40 cellular contexts compared by ENCODE assay signal in genomic region chr2:17276220-17276619, GRCh38.
"Had no signal": no experiment of that assay in that cellular context is flagged by ENCODE, and none has a peak within 500 bp of the region (broad histone marks: within the 10 kb centered on the region; RNA-seq: fewer than 3 reads in every experiment).

No MANE protein-coding gene starts in this region.

- H3K27ac ChIP-seq: adrenal gland, ascending aorta, body of pancreas, brain microvascular endothelial cell, breast epithelium, cardiac muscle cell had no signal

- ATAC-seq: activated naive CD4-positive, alpha-beta T cell treated with anti-CD3 and anti-CD28 coated beads, Interleukin-2, amount 50 U/mL, for 72 hours; activated naive CD8-positive, alpha-beta T cell treated with anti-CD3 and anti-CD28 coated beads, Interleukin-2, amount 50 U/mL, for 24 hours; activated T-cell treated with anti-CD3 and anti-CD28 coated beads, Interleukin-2, amount 50 U/mL, for 4 hours; activated T-cell treated with anti-CD3 and anti-CD28 coated beads, Interleukin-2, amount 50 U/mL, for 72 hours; activated T-helper 17 cell treated with anti-CD3 and anti-CD28 coated beads, Interleukin-2, amount 50 U/mL, for 72 hours; body of pancreas had no signal

- H3K4me1 Mint-ChIP-seq: activated naive CD4-positive, alpha-beta T cell treated with anti-CD3 and anti-CD28 coated beads, Interleukin-2, amount 10 ng/mL, durations not matched to agents 7 days and 5 days; activated naive CD4-positive, alpha-beta T cell treated with anti-CD3 and anti-CD28 coated beads, Interleukin-2, amount 50 U/mL, for 24 hours; activated naive CD8-positive, alpha-beta T cell treated with anti-CD3 and anti-CD28 coated beads for 36 hours; activated naive CD8-positive, alpha-beta T cell treated with anti-CD3 and anti-CD28 coated beads, Interleukin-2, amount 10 ng/mL, durations not matched to agents 7 days and 5 days; activated naive CD8-positive, alpha-beta T cell treated with anti-CD3 and anti-CD28 coated beads, Interleukin-2, amount 50 U/mL, for 24 hours; activated T-helper 17 cell treated with anti-CD3 and anti-CD28 coated beads, Interleukin-2, amount 50 U/mL, for 72 hours; central memory CD8-positive, alpha-beta T cell had no signal

- H3K9me3 Mint-ChIP-seq: activated naive CD8-positive, alpha-beta T cell treated with anti-CD3 and anti-CD28 coated beads, Interleukin-2, amount 10 ng/mL, durations not matched to agents 7 days and 5 days; activated T-helper 1 cell treated with anti-CD3 and anti-CD28 coated beads, Interleukin-12 subunit alpha, Interleukin-12 subunit beta, Interleukin-2, Interleukin-4 antibody, amounts not matched to agents 30 ng/mL and 10 ng/mL and 1 ng/mL, durations not matched to agents 14 hours and 24 hours and 36 hours had no signal

- H3K4me3 Mint-ChIP-seq: activated naive CD4-positive, alpha-beta T cell treated with anti-CD3 and anti-CD28 coated beads for 36 hours; activated naive CD4-positive, alpha-beta T cell treated with anti-CD3 and anti-CD28 coated beads, Interleukin-2, amount 10 ng/mL, durations not matched to agents 7 days and 5 days; activated naive CD4-positive, alpha-beta T cell treated with anti-CD3 and anti-CD28 coated beads, Interleukin-2, amount 50 U/mL, for 24 hours; activated naive CD8-positive, alpha-beta T cell; activated naive CD8-positive, alpha-beta T cell treated with anti-CD3 and anti-CD28 coated beads for 36 hours; activated naive CD8-positive, alpha-beta T cell treated with anti-CD3 and anti-CD28 coated beads, Interleukin-2, amount 10 ng/mL, durations not matched to agents 7 days and 5 days; activated naive CD8-positive, alpha-beta T cell treated with anti-CD3 and anti-CD28 coated beads, Interleukin-2, amount 50 U/mL, for 24 hours; activated T-cell treated with anti-CD3 and anti-CD28 coated beads, Interleukin-2, amount 50 U/mL, for 24 hours; activated T-cell treated with anti-CD3 and anti-CD28 coated beads, Interleukin-2, amount 50 U/mL, for 4 hours; activated T-cell treated with anti-CD3 and anti-CD28 coated beads, Interleukin-2, amount 50 U/mL, for 72 hours; activated T-helper 1 cell treated with anti-CD3 and anti-CD28 coated beads, Interleukin-12 subunit alpha, Interleukin-12 subunit beta, Interleukin-2, Interleukin-4 antibody, amounts not matched to agents 30 ng/mL and 10 ng/mL and 1 ng/mL, durations not matched to agents 14 hours and 24 hours and 36 hours; activated T-helper 17 cell treated with anti-CD3 and anti-CD28 coated beads, Interleukin-2, amount 50 U/mL, for 72 hours; brain; central memory CD8-positive, alpha-beta T cell had no signal

- H3K9me3 ChIP-seq: adrenal gland, ascending aorta, body of pancreas had no signal

- H3K27me3 Mint-ChIP-seq: activated naive CD4-positive, alpha-beta T cell treated with anti-CD3 and anti-CD28 coated beads, Interleukin-2, amount 10 ng/mL, durations not matched to agents 7 days and 5 days; activated naive CD4-positive, alpha-beta T cell treated with anti-CD3 and anti-CD28 coated beads, Interleukin-2, amount 50 U/mL, for 24 hours; activated naive CD8-positive, alpha-beta T cell; activated naive CD8-positive, alpha-beta T cell treated with anti-CD3 and anti-CD28 coated beads, Interleukin-2, amount 10 ng/mL, durations not matched to agents 7 days and 5 days; activated naive CD8-positive, alpha-beta T cell treated with anti-CD3 and anti-CD28 coated beads, Interleukin-2, amount 50 U/mL, for 24 hours; activated T-cell treated with anti-CD3 and anti-CD28 coated beads, Interleukin-2, amount 50 U/mL, for 24 hours; activated T-helper 17 cell treated with anti-CD3 and anti-CD28 coated beads, Interleukin-2, amount 50 U/mL, for 72 hours; central memory CD8-positive, alpha-beta T cell had no signal

- FAIRE-seq: astrocyte, bronchial epithelial cell had no signal

- H3K4me1 ChIP-seq: adrenal gland, ascending aorta, body of pancreas, breast epithelium had no signal

- DNase-seq: activated effector memory CD4-positive, alpha-beta T cell treated with anti-CD3 and anti-CD28 coated beads, Interleukin-2, amount 50 U/mL, for 16 hours; activated effector memory CD4-positive, alpha-beta T cell treated with Interleukin-2 at 50 U/mL for 16 hours; activated gamma-delta T cell; activated gamma-delta T cell treated with Interleukin-2 at 50 U/mL for 16 hours; activated naive CD4-positive, alpha-beta T cell; activated naive CD4-positive, alpha-beta T cell treated with anti-CD3 and anti-CD28 coated beads for 36 hours; activated naive CD4-positive, alpha-beta T cell treated with anti-CD3 and anti-CD28 coated beads, Interleukin-2, amount 10 ng/mL, durations not matched to agents 7 days and 5 days; activated naive CD4-positive, alpha-beta T cell treated with anti-CD3 and anti-CD28 coated beads, Interleukin-2, amount 50 U/mL, for 16 hours; activated naive CD4-positive, alpha-beta T cell treated with Interleukin-2 at 50 U/mL for 16 hours; activated naive CD8-positive, alpha-beta T cell treated with anti-CD3 and anti-CD28 coated beads for 36 hours; activated naive CD8-positive, alpha-beta T cell treated with anti-CD3 and anti-CD28 coated beads, Interleukin-2, amount 10 ng/mL, durations not matched to agents 7 days and 5 days; activated naive CD8-positive, alpha-beta T cell treated with anti-CD3 and anti-CD28 coated beads, Interleukin-2, amount 50 U/mL, for 24 hours; activated T-cell treated with anti-CD3 and anti-CD28 coated beads, Interleukin-2, amount 50 U/mL, for 1 hour; activated T-cell treated with anti-CD3 and anti-CD28 coated beads, Interleukin-2, amount 50 U/mL, for 24 hours; activated T-cell treated with anti-CD3 and anti-CD28 coated beads, Interleukin-2, amount 50 U/mL, for 4 hours; activated T-cell treated with anti-CD3 and anti-CD28 coated beads, Interleukin-2, amount 50 U/mL, for 48 hours; activated T-cell treated with anti-CD3 and anti-CD28 coated beads, Interleukin-2, amount 50 U/mL, for 72 hours; adrenal gland; amniotic stem cell; amygdala; anterior cingulate cortex; aorta; body of pancreas; brain microvascular endothelial cell; caudate nucleus; central memory CD4-positive, alpha-beta T cell; cerebellar nuclear complex had no signal

- H3K4me3 ChIP-seq: adrenal gland, ascending aorta, body of pancreas, breast epithelium, cardiac muscle cell had no signal

- H3K27me3 ChIP-seq: adrenal gland, ascending aorta, body of pancreas, brain microvascular endothelial cell, breast epithelium, cardiac muscle cell had no signal

- H3K36me3 ChIP-seq: adrenal gland, ascending aorta, brain microvascular endothelial cell, breast epithelium, cardiac muscle cell had no signal

- H3K27ac Mint-ChIP-seq: activated naive CD4-positive, alpha-beta T cell treated with anti-CD3 and anti-CD28 coated beads for 36 hours; activated naive CD4-positive, alpha-beta T cell treated with anti-CD3 and anti-CD28 coated beads, Interleukin-2, amount 10 ng/mL, durations not matched to agents 7 days and 5 days; activated naive CD4-positive, alpha-beta T cell treated with anti-CD3 and anti-CD28 coated beads, Interleukin-2, amount 50 U/mL, for 24 hours; activated naive CD4-positive, alpha-beta T cell treated with anti-CD3 and anti-CD28 coated beads, Interleukin-2, amount 50 U/mL, for 72 hours; activated naive CD8-positive, alpha-beta T cell; activated naive CD8-positive, alpha-beta T cell treated with anti-CD3 and anti-CD28 coated beads for 36 hours; activated naive CD8-positive, alpha-beta T cell treated with anti-CD3 and anti-CD28 coated beads, Interleukin-2, amount 10 ng/mL, durations not matched to agents 7 days and 5 days; activated naive CD8-positive, alpha-beta T cell treated with anti-CD3 and anti-CD28 coated beads, Interleukin-2, amount 50 U/mL, for 24 hours; activated T-cell treated with anti-CD3 and anti-CD28 coated beads, Interleukin-2, amount 50 U/mL, for 24 hours; activated T-cell treated with anti-CD3 and anti-CD28 coated beads, Interleukin-2, amount 50 U/mL, for 72 hours; activated T-helper 1 cell treated with anti-CD3 and anti-CD28 coated beads, Interleukin-12 subunit alpha, Interleukin-12 subunit beta, Interleukin-2, Interleukin-4 antibody, amounts not matched to agents 30 ng/mL and 10 ng/mL and 1 ng/mL, durations not matched to agents 14 hours and 24 hours and 36 hours; activated T-helper 17 cell treated with anti-CD3 and anti-CD28 coated beads, Interleukin-2, amount 50 U/mL, for 72 hours; activated T-helper 2 cell treated with anti-CD3 and anti-CD28 coated beads, Interferon-gamma antibody, Interleukin-2, Interleukin-4, amounts not matched to agents 10 μg/mL and 5 μg/mL and 100 μg/mL, durations not matched to agents 14 hours and 24 hours and 36 hours; brain had no signal

- H3K36me3 Mint-ChIP-seq: activated naive CD4-positive, alpha-beta T cell treated with anti-CD3 and anti-CD28 coated beads, Interleukin-2, amount 10 ng/mL, durations not matched to agents 7 days and 5 days; activated naive CD4-positive, alpha-beta T cell treated with anti-CD3 and anti-CD28 coated beads, Interleukin-2, amount 50 U/mL, for 24 hours; activated naive CD4-positive, alpha-beta T cell treated with anti-CD3 and anti-CD28 coated beads, Interleukin-2, amount 50 U/mL, for 72 hours; activated naive CD8-positive, alpha-beta T cell; activated naive CD8-positive, alpha-beta T cell treated with anti-CD3 and anti-CD28 coated beads for 36 hours; activated naive CD8-positive, alpha-beta T cell treated with anti-CD3 and anti-CD28 coated beads, Interleukin-2, amount 10 ng/mL, durations not matched to agents 7 days and 5 days; brain had no signal
